ENCODE assay signal across 1 cellular context in genomic region chr16:30186782-30187555, GRCh38.
TF ChIP-seq lines count a peak whose summit lies in the region.

No MANE protein-coding gene starts in this region.

TF ChIP-seq in GM12878, 131 proteins besides CTCF, POLR2A, EP300 and RAD21:
- TF ChIP-seq ZNF687 (IDR thresholded peaks at IDR 0.05): peak; percentile 76
- peak in 1 of 2 experiments; percentile 27; a peak in 1 of 4 replicates for TF ChIP-seq SRF (IDR thresholded peaks at IDR 0.05; ENCODE audit: low read depth in 2 of 2, low read length in 2 of 2)
- TF ChIP-seq ZBED1 (IDR thresholded peaks at IDR 0.05; ENCODE audit: borderline replicate concordance): peak; percentile 9; the same call in 1 of the 2 replicates
- TF ChIP-seq NR2F1 (conservative IDR thresholded peaks at IDR 0.05): peak; percentile 99
- TF ChIP-seq, protein P1, sequence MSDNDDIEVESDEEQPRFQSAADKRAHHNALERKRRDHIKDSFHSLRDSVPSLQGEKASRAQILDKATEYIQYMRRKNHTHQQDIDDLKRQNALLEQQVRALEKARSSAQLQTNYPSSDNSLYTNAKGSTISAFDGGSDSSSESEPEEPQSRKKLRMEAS (IDR thresholded peaks at IDR 0.05; ENCODE audit: low read depth, low read length): peak; percentile 44; the same call in 1 of the 2 replicates
- no peak for TF ChIP-seq SREBF1 (IDR thresholded peaks at IDR 0.05; ENCODE audit: low read length)
- TF ChIP-seq BACH1 (IDR thresholded peaks at IDR 0.05; ENCODE audit: borderline replicate concordance): peak; percentile 74
- peak; percentile 81 for TF ChIP-seq NBN (IDR thresholded peaks at IDR 0.05)
- peak; percentile 53; the same call in 2 of the 3 replicates for TF ChIP-seq POU2F2 (IDR thresholded peaks at IDR 0.05; ENCODE audit: borderline replicate concordance, low read depth, low read length)
- peak; percentile 74; the same call in 1 of the 2 replicates for TF ChIP-seq SMARCA5 (IDR thresholded peaks at IDR 0.05)
- TF ChIP-seq TCF12 (IDR thresholded peaks at IDR 0.05; ENCODE audit: low read depth, low read length): peak; percentile 63
- no peak for TF ChIP-seq HSF1 (IDR thresholded peaks at IDR 0.05; ENCODE audit: low read depth, low read length)
- peak; percentile 77 for TF ChIP-seq RB1 (IDR thresholded peaks at IDR 0.05; ENCODE audit: borderline replicate concordance)
- peak; percentile 60 for TF ChIP-seq YY1 (IDR thresholded peaks at IDR 0.05; ENCODE audit: low read depth, low read length)
- no peak for TF ChIP-seq BCL3 (IDR thresholded peaks at IDR 0.05; ENCODE audit: borderline replicate concordance, insufficient read depth, low read depth, low read length, poor library complexity, severe bottlenecking)
- TF ChIP-seq ETV6 (conservative IDR thresholded peaks at IDR 0.05 in 1 of 2, IDR thresholded peaks at IDR 0.05 in 1 of 2; ENCODE audit: borderline replicate concordance in 1 of 2, low read depth in 1 of 2): no peak
- no peak for TF ChIP-seq PAX8 (IDR thresholded peaks at IDR 0.05)
- TF ChIP-seq PAX5 (IDR thresholded peaks at IDR 0.05; ENCODE audit: borderline replicate concordance, low read depth, low read length): 0 out of 2 replicates have a peak, but pooled peaks have one; percentile 49
- peak; percentile 92 for TF ChIP-seq NR2C2 (IDR thresholded peaks at IDR 0.05; ENCODE audit: borderline replicate concordance, control insufficient read depth, insufficient read length, low read depth)
- TF ChIP-seq EED (IDR thresholded peaks at IDR 0.05; ENCODE audit: low read depth): peak; percentile 25; the same call in 1 of the 2 replicates
- peak; percentile 44 for TF ChIP-seq IKZF1 (conservative IDR thresholded peaks at IDR 0.05)
- TF ChIP-seq NR2C1 (IDR thresholded peaks at IDR 0.05): peak; percentile 92
- peak; percentile 48; the same call in 1 of the 2 replicates for TF ChIP-seq SMAD5 (IDR thresholded peaks at IDR 0.05; ENCODE audit: low read depth)
- no peak; the same call in 1 of the 2 replicates for TF ChIP-seq GATAD2B (conservative IDR thresholded peaks at IDR 0.05; ENCODE audit: low read depth)
- TF ChIP-seq IKZF2 (IDR thresholded peaks at IDR 0.05): peak; percentile 18 to 50; a peak in 1 of 4 replicates
- TF ChIP-seq JUNB (IDR thresholded peaks at IDR 0.05): no peak
- 0 out of 2 replicates have a peak, but pooled peaks have one; percentile 26 for TF ChIP-seq CHD2 (IDR thresholded peaks at IDR 0.05; ENCODE audit: borderline replicate concordance, low read depth, low read length)
- TF ChIP-seq POLR2AphosphoS5 (IDR thresholded peaks at IDR 0.05; ENCODE audit: low read length): peak; percentile 86
- TF ChIP-seq SMC3 (IDR thresholded peaks at IDR 0.05; ENCODE audit: borderline replicate concordance, low read length): peak; percentile 59; the same call in 1 of the 2 replicates
- no peak for TF ChIP-seq CEBPZ (IDR thresholded peaks at IDR 0.05; ENCODE audit: low read depth, low read length)
- peak; percentile 55; the same call in 1 of the 2 replicates for TF ChIP-seq MTA2 (IDR thresholded peaks at IDR 0.05; ENCODE audit: low read depth)
- TF ChIP-seq, protein P2, sequence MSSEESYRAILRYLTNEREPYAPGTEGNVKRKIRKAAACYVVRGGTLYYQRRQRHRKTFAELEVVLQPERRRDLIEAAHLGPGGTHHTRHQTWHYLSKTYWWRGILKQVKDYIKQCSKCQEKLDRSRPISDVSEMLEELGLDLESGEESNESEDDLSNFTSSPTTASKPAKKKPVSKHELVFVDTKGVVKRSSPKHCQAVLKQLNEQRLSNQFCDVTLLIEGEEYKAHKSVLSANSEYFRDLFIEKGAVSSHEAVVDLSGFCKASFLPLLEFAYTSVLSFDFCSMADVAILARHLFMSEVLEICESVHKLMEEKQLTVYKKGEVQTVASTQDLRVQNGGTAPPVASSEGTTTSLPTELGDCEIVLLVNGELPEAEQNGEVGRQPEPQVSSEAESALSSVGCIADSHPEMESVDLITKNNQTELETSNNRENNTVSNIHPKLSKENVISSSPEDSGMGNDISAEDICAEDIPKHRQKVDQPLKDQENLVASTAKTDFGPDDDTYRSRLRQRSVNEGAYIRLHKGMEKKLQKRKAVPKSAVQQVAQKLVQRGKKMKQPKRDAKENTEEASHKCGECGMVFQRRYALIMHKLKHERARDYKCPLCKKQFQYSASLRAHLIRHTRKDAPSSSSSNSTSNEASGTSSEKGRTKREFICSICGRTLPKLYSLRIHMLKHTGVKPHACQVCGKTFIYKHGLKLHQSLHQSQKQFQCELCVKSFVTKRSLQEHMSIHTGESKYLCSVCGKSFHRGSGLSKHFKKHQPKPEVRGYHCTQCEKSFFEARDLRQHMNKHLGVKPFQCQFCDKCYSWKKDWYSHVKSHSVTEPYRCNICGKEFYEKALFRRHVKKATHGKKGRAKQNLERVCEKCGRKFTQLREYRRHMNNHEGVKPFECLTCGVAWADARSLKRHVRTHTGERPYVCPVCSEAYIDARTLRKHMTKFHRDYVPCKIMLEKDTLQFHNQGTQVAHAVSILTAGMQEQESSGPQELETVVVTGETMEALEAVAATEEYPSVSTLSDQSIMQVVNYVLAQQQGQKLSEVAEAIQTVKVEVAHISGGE (CRISPR knock-in tag; IDR thresholded peaks at IDR 0.05): 0 out of 2 replicates have a peak, but pooled peaks have one; percentile 4
- TF ChIP-seq MYB (IDR thresholded peaks at IDR 0.05; ENCODE audit: borderline replicate concordance, low read depth, low read length): no peak
- TF ChIP-seq TBL1XR1 (IDR thresholded peaks at IDR 0.05; ENCODE audit: low read depth, low read length): 0 out of 2 replicates have a peak, but pooled peaks have one; percentile 23
- peak; percentile 28; the same call in 1 of the 2 replicates for TF ChIP-seq SIN3A (IDR thresholded peaks at IDR 0.05; ENCODE audit: low read depth, low read length)
- TF ChIP-seq, protein P3, sequence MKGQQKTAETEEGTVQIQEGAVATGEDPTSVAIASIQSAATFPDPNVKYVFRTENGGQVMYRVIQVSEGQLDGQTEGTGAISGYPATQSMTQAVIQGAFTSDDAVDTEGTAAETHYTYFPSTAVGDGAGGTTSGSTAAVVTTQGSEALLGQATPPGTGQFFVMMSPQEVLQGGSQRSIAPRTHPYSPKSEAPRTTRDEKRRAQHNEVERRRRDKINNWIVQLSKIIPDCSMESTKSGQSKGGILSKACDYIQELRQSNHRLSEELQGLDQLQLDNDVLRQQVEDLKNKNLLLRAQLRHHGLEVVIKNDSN (IDR thresholded peaks at IDR 0.05; ENCODE audit: borderline replicate concordance, extremely low read length, insufficient read depth, low read depth, low read length): peak; percentile 2
- no peak for TF ChIP-seq KLF5 (IDR thresholded peaks at IDR 0.05; ENCODE audit: partially characterized antibody)
- TF ChIP-seq E4F1 (IDR thresholded peaks at IDR 0.05; ENCODE audit: borderline replicate concordance, partially characterized antibody): no peak
- TF ChIP-seq EZH2 (IDR thresholded peaks at IDR 0.05; ENCODE audit: borderline replicate concordance, control insufficient read depth, low read depth, low read length): no peak
- TF ChIP-seq MXI1 (IDR thresholded peaks at IDR 0.05; ENCODE audit: low read depth, low read length): peak; percentile 48
- 0 out of 2 replicates have a peak, but pooled peaks have one; percentile 43 for TF ChIP-seq POLR2AphosphoS2 (IDR thresholded peaks at IDR 0.05; ENCODE audit: low read depth, low read length)
- peak; percentile 18 for TF ChIP-seq SP1 (IDR thresholded peaks at IDR 0.05; ENCODE audit: low read depth, low read length)
- TF ChIP-seq MYC (IDR thresholded peaks at IDR 0.05; ENCODE audit: insufficient read depth, insufficient read length, insufficient replicate concordance, low read length, severe bottlenecking): peak; percentile 40
- peak; percentile 92 to 95; a peak in 3 of 4 replicates for TF ChIP-seq BHLHE40 (IDR thresholded peaks at IDR 0.05; ENCODE audit: borderline replicate concordance in 1 of 2, low read depth in 2 of 2, low read length in 1 of 2)
TF ChIP-seq in GM12878: peak in this region for 32.
